In the genomic region with DNA sequence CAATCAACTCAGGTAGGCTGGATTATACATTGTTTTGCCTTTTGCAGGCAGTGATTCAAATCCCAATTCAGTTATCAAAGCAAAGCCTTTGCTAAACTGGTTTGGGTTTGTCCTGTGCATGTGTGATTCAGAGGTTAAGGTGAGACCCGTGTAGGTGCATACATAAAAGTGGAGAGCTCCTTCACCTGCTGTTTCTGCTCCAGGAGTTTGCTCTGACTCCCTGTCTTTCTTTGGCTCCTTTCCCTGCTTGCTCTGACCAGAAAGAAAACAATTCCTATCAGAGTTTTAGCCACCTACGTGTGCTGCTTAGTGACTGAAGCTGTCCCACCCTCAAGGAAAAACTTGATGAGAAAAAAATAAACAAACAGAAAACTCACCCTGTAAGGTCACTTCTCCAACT, we compare ENCODE assay signal across 22 cellular contexts.
DNase-seq lines count a peak whose midpoint lies in the region; ATAC-seq, FAIRE-seq and TF ChIP-seq lines count a peak whose summit lies in the region.
"Had no signal": no experiment of that assay in that cellular context is flagged by ENCODE, and none has a peak within 500 bp of the region (broad histone marks: within the 10 kb centered on the region; RNA-seq: fewer than 3 reads in every experiment).

No MANE protein-coding gene starts in this region.

- H3K9me3 Mint-ChIP-seq in CD8-positive, alpha-beta memory T cell = no peaks in the 10 kb centered on the region
- no peaks in the 10 kb centered on the region for H3K9me3 Mint-ChIP-seq in activated T-cell treated with anti-CD3 and anti-CD28 coated beads, Interleukin-2, amount 50 U/mL, for 24 hours
- H3K9me3 Mint-ChIP-seq: naive B cell, T-cell had no signal

- no peak for TF ChIP-seq CTCF in RWPE2 (IDR thresholded peaks at IDR 0.05; ENCODE audit: poor library complexity, severe bottlenecking)
- no peak for TF ChIP-seq CTCF in kidney (IDR thresholded peaks at IDR 0.05; ENCODE audit: borderline replicate concordance, extremely low read depth, insufficient read depth)
- no peak for TF ChIP-seq CTCF in parathyroid adenoma (IDR thresholded peaks at IDR 0.05)

- H3K36me3 ChIP-seq in RWPE2 (ENCODE audit: low read depth) (no peaks in the 10 kb centered on the region), kidney (ENCODE audit: control insufficient read depth in 1 of 2, insufficient read depth in 2 of 2, low read length in 2 of 2) (no peaks in the 10 kb centered on the region), parathyroid adenoma (ENCODE audit: control insufficient read depth, insufficient read depth, low read length) (no peaks in the 10 kb centered on the region)
- H3K36me3 ChIP-seq in CD8-positive, alpha-beta memory T cell (ENCODE audit: insufficient read depth, low read length) = no peaks in the 10 kb centered on the region
- H3K36me3 ChIP-seq: left ventricle myocardium inferior had no signal

- peaks cover 0 to 3% (median 0%) of the 10 kb centered on the region in 3 donors for H3K36me3 Mint-ChIP-seq in CD8-positive, alpha-beta memory T cell
- no peaks in the 10 kb centered on the region for H3K36me3 Mint-ChIP-seq in activated T-cell treated with anti-CD3 and anti-CD28 coated beads, Interleukin-2, amount 50 U/mL, for 24 hours (ENCODE audit: low read depth)
- H3K36me3 Mint-ChIP-seq: naive B cell, T-cell had no signal

- H3K9me3 ChIP-seq in RWPE2 (ENCODE audit: severe bottlenecking) (no peaks in the 10 kb centered on the region), kidney (ENCODE audit: control insufficient read depth in 1 of 2, low read length in 2 of 2) (no peaks in the 10 kb centered on the region), parathyroid adenoma (ENCODE audit: control insufficient read depth, low read length) (no peaks in the 10 kb centered on the region)
- no peaks in the 10 kb centered on the region for H3K9me3 ChIP-seq in CD8-positive, alpha-beta memory T cell (ENCODE audit: low read length)
- H3K9me3 ChIP-seq: left ventricle myocardium inferior had no signal

- CTCF ChIA-PET in CD8-positive, alpha-beta memory T cell (lab: Charles Lee) = no interaction called here

- no peak for FAIRE-seq in kidney (lab: Jason Lieb, UNC)

- H3K79me2 ChIP-seq in parathyroid adenoma = peaks cover 9% of the 10 kb centered on the region

- H3K27me3 ChIP-seq in RWPE2 (ENCODE audit: insufficient read depth, poor library complexity, severe bottlenecking) (no peaks in the 10 kb centered on the region), parathyroid adenoma (ENCODE audit: control insufficient read depth, insufficient read depth, low read length) (no peaks in the 10 kb centered on the region)
- no peaks in the 10 kb centered on the region for H3K27me3 ChIP-seq in CD8-positive, alpha-beta memory T cell (ENCODE audit: insufficient read depth, low read length, poor library complexity, severe bottlenecking)

- H3K4me3 ChIP-seq in RWPE2 (ENCODE audit: severe bottlenecking) = no peak overlapping the region
- H3K4me3 ChIP-seq in kidney (ENCODE audit: low read length in 2 of 2) = no peak overlapping the region
- no peak overlapping the region for H3K4me3 ChIP-seq in parathyroid adenoma (ENCODE audit: low read depth, low read length)
- no peak overlapping the region for H3K4me3 ChIP-seq in CD8-positive, alpha-beta memory T cell (ENCODE audit: low read length)
- H3K4me3 ChIP-seq: left ventricle myocardium inferior, skin epidermis had no signal

- H3K27ac Mint-ChIP-seq in CD8-positive, alpha-beta memory T cell = no peak overlapping the region
- no peak overlapping the region for H3K27ac Mint-ChIP-seq in activated T-cell treated with anti-CD3 and anti-CD28 coated beads, Interleukin-2, amount 50 U/mL, for 24 hours
- H3K27ac Mint-ChIP-seq: activated CD8-positive, alpha-beta T cell treated with anti-CD3 and anti-CD28 coated beads, Interleukin-2, amount 10 ng/mL, durations not matched to agents 7 days and 5 days; activated naive CD8-positive, alpha-beta T cell treated with anti-CD3 and anti-CD28 coated beads, Interleukin-2, amount 10 ng/mL, durations not matched to agents 7 days and 5 days; activated T-helper 1 cell treated with anti-CD3 and anti-CD28 coated beads, Interleukin-12 subunit alpha, Interleukin-12 subunit beta, Interleukin-2, Interleukin-4 antibody, amounts not matched to agents 30 ng/mL and 10 ng/mL and 1 ng/mL, durations not matched to agents 14 hours and 24 hours and 36 hours; naive B cell; T-cell had no signal

- ATAC-seq in RWPE2 (ENCODE audit: low read depth) = peak; percentile 73
- ATAC-seq: activated CD8-positive, alpha-beta T cell treated with anti-CD3 and anti-CD28 coated beads, Interleukin-2, amount 10 ng/mL, durations not matched to agents 7 days and 5 days; T-cell had no signal

- H3K4me1 ChIP-seq in RWPE2 (ENCODE audit: insufficient read depth, poor library complexity, severe bottlenecking) (peaks cover 23% of the 10 kb centered on the region), kidney (ENCODE audit: control insufficient read depth in 1 of 2, insufficient read depth in 1 of 2, low read depth in 1 of 2, low read length in 2 of 2) (peaks cover 5 to 11% of the 10 kb centered on the region in 2 donors), parathyroid adenoma (peaks cover 18% of the 10 kb centered on the region)
- no peaks in the 10 kb centered on the region for H3K4me1 ChIP-seq in CD8-positive, alpha-beta memory T cell (ENCODE audit: insufficient read depth, low read length)

- DNase-seq in HPDE6-E6E7 (ENCODE audit: extremely low spot score) (peak; percentile 55), RWPE2 (ENCODE audit: low spot score) (no peak), kidney (no peak), DMS153 treated with DMSO at 0.1 percent for 48 hours (lab: John Stamatoyannopoulos, UW; ENCODE audit: unreplicated experiment) (no peak), DMS153 (lab: John Stamatoyannopoulos, UW) (no peak)
- no peak for DNase-seq in CD8-positive, alpha-beta memory T cell
- DNase-seq in activated T-cell treated with anti-CD3 and anti-CD28 coated beads, Interleukin-2, amount 50 U/mL, for 24 hours = no peak
- DNase-seq: activated CD8-positive, alpha-beta T cell treated with anti-CD3 and anti-CD28 coated beads, Interleukin-2, amount 10 ng/mL, durations not matched to agents 7 days and 5 days; activated naive CD8-positive, alpha-beta T cell treated with anti-CD3 and anti-CD28 coated beads, Interleukin-2, amount 10 ng/mL, durations not matched to agents 7 days and 5 days; caudate nucleus; effector CD4-positive, alpha-beta T cell; left ventricle myocardium inferior; naive B cell; NCI-H1417 treated with DMSO at 0.1 percent for 48 hours; NK-92 treated with Interleukin-12 subunit alpha and Interleukin-12 subunit beta, amount 100 ng/mL, for 24 hours; posterior cingulate gyrus; Right ventricle myocardium superior; T-cell had no signal

- no peak overlapping the region for H3K4me3 Mint-ChIP-seq in CD8-positive, alpha-beta memory T cell
- no peak overlapping the region for H3K4me3 Mint-ChIP-seq in activated T-cell treated with anti-CD3 and anti-CD28 coated beads, Interleukin-2, amount 50 U/mL, for 24 hours
- H3K4me3 Mint-ChIP-seq: activated CD8-positive, alpha-beta T cell treated with anti-CD3 and anti-CD28 coated beads, Interleukin-2, amount 10 ng/mL, durations not matched to agents 7 days and 5 days; activated naive CD8-positive, alpha-beta T cell treated with anti-CD3 and anti-CD28 coated beads, Interleukin-2, amount 10 ng/mL, durations not matched to agents 7 days and 5 days; activated T-helper 1 cell treated with anti-CD3 and anti-CD28 coated beads, Interleukin-12 subunit alpha, Interleukin-12 subunit beta, Interleukin-2, Interleukin-4 antibody, amounts not matched to agents 30 ng/mL and 10 ng/mL and 1 ng/mL, durations not matched to agents 14 hours and 24 hours and 36 hours; T-cell had no signal

- POLR2A ChIA-PET in CD8-positive, alpha-beta memory T cell (lab: Charles Lee) = no interaction called here

- no peaks in the 10 kb centered on the region for H3K4me1 Mint-ChIP-seq in CD8-positive, alpha-beta memory T cell
- H3K4me1 Mint-ChIP-seq in activated T-cell treated with anti-CD3 and anti-CD28 coated beads, Interleukin-2, amount 50 U/mL, for 24 hours (ENCODE audit: low read depth) = no peaks in the 10 kb centered on the region
- H3K4me1 Mint-ChIP-seq: activated naive CD8-positive, alpha-beta T cell treated with anti-CD3 and anti-CD28 coated beads, Interleukin-2, amount 10 ng/mL, durations not matched to agents 7 days and 5 days; T-cell had no signal

- peak overlapping the region; percentile 18 for H3K4me2 ChIP-seq in parathyroid adenoma (ENCODE audit: low read length)

- intact Hi-C loops in kidney (cut with DNase I) = no loop called here

- peaks cover 13 to 33% of the 10 kb centered on the region in 2 donors for H3K27me3 Mint-ChIP-seq in CD8-positive, alpha-beta memory T cell
- H3K27me3 Mint-ChIP-seq in activated T-cell treated with anti-CD3 and anti-CD28 coated beads, Interleukin-2, amount 50 U/mL, for 24 hours = no peaks in the 10 kb centered on the region
- H3K27me3 Mint-ChIP-seq: activated naive CD8-positive, alpha-beta T cell treated with anti-CD3 and anti-CD28 coated beads, Interleukin-2, amount 10 ng/mL, durations not matched to agents 7 days and 5 days; naive B cell; T-cell had no signal

- no peak overlapping the region for H3K9ac ChIP-seq in kidney (ENCODE audit: low read length in 2 of 2)
- no peak overlapping the region for H3K9ac ChIP-seq in parathyroid adenoma

- no peak overlapping the region for H2AFZ ChIP-seq in parathyroid adenoma

- no peak overlapping the region for H3K27ac ChIP-seq in RWPE2 (ENCODE audit: poor library complexity, severe bottlenecking)
- peak overlapping the region; percentile 36 to 76 for H3K27ac ChIP-seq in kidney (ENCODE audit: low read depth in 2 of 2, low read length in 2 of 2)
- H3K27ac ChIP-seq in parathyroid adenoma = no peak overlapping the region
- H3K27ac ChIP-seq in CD8-positive, alpha-beta memory T cell (ENCODE audit: low read depth, low read length) = no peak overlapping the region
- H3K27ac ChIP-seq: HL-60, left ventricle myocardium inferior had no signal

Comparison
In these comparisons a context has a peak if more than half of its experiments do, and no peak if none do; other contexts are left out.
1. H3K27ac ChIP-seq: peak in kidney (2 of 2); none in RWPE2 (single experiment), parathyroid adenoma (single experiment) and CD8-positive, alpha-beta memory T cell (single experiment).